ENCODE assay signal across 18 cellular contexts in the genomic region with DNA sequence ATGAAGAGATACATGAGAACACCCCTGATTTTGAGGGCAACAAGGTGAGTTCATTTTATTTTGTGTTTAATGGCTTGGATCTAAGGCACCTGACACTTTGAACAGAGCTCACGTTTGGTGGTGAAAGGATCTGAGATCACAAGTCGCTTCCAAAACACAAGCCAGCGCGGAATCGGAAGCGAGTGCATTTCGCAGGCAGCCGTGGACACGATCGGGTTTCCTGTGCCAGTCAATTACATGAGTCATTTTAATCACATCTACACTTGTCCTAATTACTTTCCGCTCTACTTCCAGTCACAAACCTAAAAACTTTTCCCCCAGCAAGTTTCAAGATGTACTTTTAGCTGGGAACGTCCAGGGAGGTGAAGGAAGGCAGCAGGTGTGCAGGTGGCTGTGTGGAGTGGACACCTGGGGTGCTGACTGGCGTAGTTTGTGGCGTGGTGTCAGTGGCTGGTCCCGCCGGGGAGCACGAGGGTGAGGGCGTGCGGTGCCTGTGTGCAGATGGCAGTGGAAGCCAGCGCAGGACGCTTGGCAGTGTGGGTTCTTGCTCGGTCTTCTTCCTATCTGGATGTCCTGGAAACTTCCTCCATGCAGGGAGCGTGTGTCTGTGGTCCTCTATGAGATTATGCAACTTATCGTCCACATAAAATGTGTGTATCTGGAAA.
DNase-seq lines count a peak whose midpoint lies in the region; FAIRE-seq and TF ChIP-seq lines count a peak whose summit lies in the region.
"Had no signal": no experiment of that assay in that cellular context is flagged by ENCODE, and none has a peak within 500 bp of the region (broad histone marks: within the 10 kb centered on the region; RNA-seq: fewer than 3 reads in every experiment).

No MANE protein-coding gene starts in this region.

- FAIRE-seq in GM19239 (lab: Jason Lieb, UNC) = no peak
- FAIRE-seq: G401.6, keratinocyte had no signal

- in situ Hi-C loops in KBM-7 (cut with MboI; ENCODE audit: low pct_unique_long_range_greater_than_20kb, low sequenced_read_pairs) = no loop called here

- TF ChIP-seq CTCF in VCaP (conservative IDR thresholded peaks at IDR 0.05) = no peak

- peak; percentile 35 for DNase-seq in activated CD8-positive, alpha-beta memory T cell treated with anti-CD3 and anti-CD28 coated beads for 24 hours
- no peak for DNase-seq in activated CD8-positive, alpha-beta memory T cell treated with anti-CD3 and anti-CD28 coated beads, Interleukin-2, amount 50 U/mL, for 4 hours
- peak; percentile 63 for DNase-seq in KBM-7
- DNase-seq in retina = peak; percentile 48
- DNase-seq in COLO829 (ENCODE audit: low spot score) = no peak
- no peak for DNase-seq in GM19239 (ENCODE audit: insufficient read length, low spot score)
- DNase-seq: activated effector memory CD4-positive, alpha-beta T cell treated with anti-CD3 and anti-CD28 coated beads, Interleukin-2, amount 50 U/mL, for 16 hours; body of pancreas; effector memory CD4-positive, alpha-beta T cell; gastrocnemius medialis; H9; NCI-H1436 treated with DMSO at 0.1 percent for 48 hours; NCI-H446 treated with DMSO at 0.1 percent for 48 hours; substantia nigra had no signal

- H3K27ac ChIP-seq in VCaP = peak overlapping the region; percentile 38
- H3K27ac ChIP-seq: body of pancreas, gastrocnemius medialis, neutrophil had no signal

Comparison
In these comparisons a context has a peak if more than half of its experiments do, and no peak if none do; other contexts are left out.
1. DNase-seq: peak in activated CD8-positive, alpha-beta memory T cell treated with anti-CD3 and anti-CD28 coated beads for 24 hours (single experiment), KBM-7 (single experiment) and retina (single experiment); none in activated CD8-positive, alpha-beta memory T cell treated with anti-CD3 and anti-CD28 coated beads, Interleukin-2, amount 50 U/mL, for 4 hours (single experiment), COLO829 (single experiment) and GM19239 (single experiment).